25 cellular contexts compared by ENCODE assay signal in genomic region chr7:157566631-157567006, GRCh38.
"Had no signal": no experiment of that assay in that cellular context is flagged by ENCODE, and none has a peak within 500 bp of the region (broad histone marks: within the 10 kb centered on the region; RNA-seq: fewer than 3 reads in every experiment).

No MANE protein-coding gene starts in this region.

- H3K27me3 ChIP-seq: cardiac muscle cell, upper lobe of left lung had no signal

- H3K36me3 Mint-ChIP-seq: activated CD4-positive, alpha-beta memory T cell treated with anti-CD3 and anti-CD28 coated beads for 36 hours; activated naive CD4-positive, alpha-beta T cell treated with anti-CD3 and anti-CD28 coated beads, Interleukin-2, amount 50 U/mL, for 24 hours had no signal

- H3K9me3 ChIP-seq: heart right ventricle, lower lobe of right lung, thoracic aorta, upper lobe of left lung had no signal

- H3K27ac ChIP-seq: cardiac muscle cell, heart right ventricle, lower lobe of right lung, thoracic aorta, upper lobe of left lung had no signal

- H3K9me3 Mint-ChIP-seq: activated B cell treated with CpG ODN at 0.5 μM for 24 hours; activated CD4-positive, alpha-beta memory T cell treated with anti-CD3 and anti-CD28 coated beads for 36 hours; activated naive CD4-positive, alpha-beta T cell treated with anti-CD3 and anti-CD28 coated beads, Interleukin-2, amount 50 U/mL, for 24 hours; dendritic cell treated with granulocyte-macrophage colony-stimulating factor and Interleukin-4, amounts not matched to agents 40 ng/mL and 50 ng/mL, for 4 days; naive thymus-derived CD8-positive, alpha-beta T cell had no signal

- ATAC-seq: activated CD8-positive, alpha-beta memory T cell treated with anti-CD3 and anti-CD28 coated beads, Interleukin-2, amount 10 ng/mL, durations not matched to agents 7 days and 5 days; heart right ventricle; left colon; lower lobe of right lung; naive thymus-derived CD8-positive, alpha-beta T cell; T-helper 17 cell had no signal

- DNase-seq: activated B cell treated with CpG ODN at 0.5 μM for 24 hours; activated CD4-positive, alpha-beta memory T cell treated with anti-CD3 and anti-CD28 coated beads for 36 hours; activated CD4-positive, alpha-beta T cell treated with anti-CD3 and anti-CD28 coated beads for 4 hours; activated CD8-positive, alpha-beta memory T cell treated with anti-CD3 and anti-CD28 coated beads, Interleukin-2, amount 10 ng/mL, durations not matched to agents 7 days and 5 days; activated effector memory CD4-positive, alpha-beta T cell treated with anti-CD3 and anti-CD28 coated beads, Interleukin-2, amount 50 U/mL, for 16 hours; activated T-cell treated with anti-CD3 and anti-CD28 coated beads for 4 hours; amniotic stem cell; effector CD4-positive, alpha-beta T cell; erythroblast; foreskin fibroblast; heart right ventricle; islet precursor cell; left colon; lower lobe of right lung; retina; stimulated activated CD4-positive, alpha-beta T cell treated with anti-CD3 and anti-CD28 coated beads, Interleukin-4, amount 100 ng/mL, for 1 hour; stimulated activated naive CD4-positive, alpha-beta T cell; T-helper 17 cell; upper lobe of left lung had no signal

- H3K4me3 Mint-ChIP-seq: activated B cell treated with CpG ODN at 0.5 μM for 24 hours; activated CD4-positive, alpha-beta memory T cell treated with anti-CD3 and anti-CD28 coated beads for 36 hours; activated naive CD4-positive, alpha-beta T cell treated with anti-CD3 and anti-CD28 coated beads, Interleukin-2, amount 50 U/mL, for 24 hours; dendritic cell treated with granulocyte-macrophage colony-stimulating factor and Interleukin-4, amounts not matched to agents 40 ng/mL and 50 ng/mL, for 4 days; T-helper 17 cell had no signal

- H3K4me3 ChIP-seq: cardiac muscle cell, heart right ventricle, lower lobe of right lung, thoracic aorta, upper lobe of left lung had no signal

- H3K27me3 Mint-ChIP-seq: activated B cell treated with CpG ODN at 0.5 μM for 24 hours; activated CD4-positive, alpha-beta memory T cell treated with anti-CD3 and anti-CD28 coated beads for 36 hours; activated CD8-positive, alpha-beta memory T cell treated with anti-CD3 and anti-CD28 coated beads, Interleukin-2, amount 10 ng/mL, durations not matched to agents 7 days and 5 days; activated naive CD4-positive, alpha-beta T cell treated with anti-CD3 and anti-CD28 coated beads, Interleukin-2, amount 50 U/mL, for 24 hours had no signal

- H3K36me3 ChIP-seq: cardiac muscle cell, heart right ventricle, lower lobe of right lung, thoracic aorta, upper lobe of left lung had no signal

- H3K27ac Mint-ChIP-seq: activated B cell treated with CpG ODN at 0.5 μM for 24 hours; activated CD4-positive, alpha-beta memory T cell treated with anti-CD3 and anti-CD28 coated beads for 36 hours; activated CD8-positive, alpha-beta memory T cell treated with anti-CD3 and anti-CD28 coated beads, Interleukin-2, amount 10 ng/mL, durations not matched to agents 7 days and 5 days; activated naive CD4-positive, alpha-beta T cell treated with anti-CD3 and anti-CD28 coated beads, Interleukin-2, amount 50 U/mL, for 24 hours; dendritic cell treated with granulocyte-macrophage colony-stimulating factor and Interleukin-4, amounts not matched to agents 40 ng/mL and 50 ng/mL, for 4 days; progenitor cell of endocrine pancreas; T-helper 17 cell had no signal
